ENCODE assay signal across 22 cellular contexts in genomic region chrX:84322083-84322827, GRCh38.
A peak's percentile ranks its signal among the peaks of the same experiment; 100 is the strongest.
DNase-seq lines count a peak whose midpoint lies in the region; ATAC-seq and FAIRE-seq lines count a peak whose summit lies in the region.
"Had no signal": no experiment of that assay in that cellular context is flagged by ENCODE, and none has a peak within 500 bp of the region (broad histone marks: within the 10 kb centered on the region; RNA-seq: fewer than 3 reads in every experiment).

No MANE protein-coding gene starts in this region.

- no peak for FAIRE-seq in frontal cortex (lab: Jason Lieb, UNC)

- peak; percentile 49 for ATAC-seq in GM18868 (IDR thresholded peaks at IDR 0.05; ENCODE audit: unreplicated experiment)
- peak; percentile 53 for ATAC-seq in HG02759 (IDR thresholded peaks at IDR 0.05; ENCODE audit: unreplicated experiment)
- peak; percentile 70 for ATAC-seq in HG03354 (IDR thresholded peaks at IDR 0.05; ENCODE audit: poor library complexity, severe bottlenecking, unreplicated experiment)
- ATAC-seq in HG03469 (IDR thresholded peaks at IDR 0.05; ENCODE audit: unreplicated experiment): no peak
- no peak for ATAC-seq in stimulated activated memory B cell treated with anti-CD40 and anti-IgM and Interleukin-4, amounts not matched to agents 10 μg/mL and 1 μg/mL and 100 μg/mL, for 72 hours
- ATAC-seq: Right ventricle myocardium inferior had no signal

- H3K36me3 Mint-ChIP-seq in stimulated activated memory B cell treated with anti-CD40 and anti-IgM and Interleukin-4, amounts not matched to agents 10 μg/mL and 1 μg/mL and 100 μg/mL, for 72 hours: no peaks in the 10 kb centered on the region
- H3K36me3 Mint-ChIP-seq: CD8-positive, alpha-beta memory T cell had no signal

- H3K27ac Mint-ChIP-seq in stimulated activated memory B cell treated with anti-CD40 and anti-IgM and Interleukin-4, amounts not matched to agents 10 μg/mL and 1 μg/mL and 100 μg/mL, for 72 hours: no peak overlapping the region
- H3K27ac Mint-ChIP-seq: CD8-positive, alpha-beta memory T cell; T-helper 1 cell treated with Interleukin-12 subunit alpha and Interleukin-12 subunit beta and Interleukin-4 antibody, amounts not matched to agents 30 μg/mL and 1 μg/mL, for 36 hours had no signal

- H3K4me1 Mint-ChIP-seq in stimulated activated memory B cell treated with anti-CD40 and anti-IgM and Interleukin-4, amounts not matched to agents 10 μg/mL and 1 μg/mL and 100 μg/mL, for 72 hours: no peaks in the 10 kb centered on the region
- H3K4me1 Mint-ChIP-seq: CD8-positive, alpha-beta memory T cell had no signal

- DNase-seq in kidney tubule cell (ENCODE audit: low spot score): peak; percentile 3
- DNase-seq in frontal cortex (ENCODE audit: low spot score in 2 of 2): no peak
- DNase-seq: AML-193; Calu3; CD8-positive, alpha-beta memory T cell; DMS53; GDM1; GOT3; HCEC 1CT; IMR-90; NCI-H1105; NCI-H146; NCI-H2029; NCI-H2227 treated with DMSO at 0.1 percent for 48 hours; NCI-H510A treated with DMSO at 0.1 percent for 48 hours had no signal

- no peak overlapping the region for H3K4me3 Mint-ChIP-seq in stimulated activated memory B cell treated with anti-CD40 and anti-IgM and Interleukin-4, amounts not matched to agents 10 μg/mL and 1 μg/mL and 100 μg/mL, for 72 hours
- H3K4me3 Mint-ChIP-seq: CD8-positive, alpha-beta memory T cell; T-helper 1 cell treated with Interleukin-12 subunit alpha and Interleukin-12 subunit beta and Interleukin-4 antibody, amounts not matched to agents 30 μg/mL and 1 μg/mL, for 36 hours had no signal

- no peaks in the 10 kb centered on the region for H3K27me3 Mint-ChIP-seq in stimulated activated memory B cell treated with anti-CD40 and anti-IgM and Interleukin-4, amounts not matched to agents 10 μg/mL and 1 μg/mL and 100 μg/mL, for 72 hours

- H3K9me3 Mint-ChIP-seq in stimulated activated memory B cell treated with anti-CD40 and anti-IgM and Interleukin-4, amounts not matched to agents 10 μg/mL and 1 μg/mL and 100 μg/mL, for 72 hours: no peaks in the 10 kb centered on the region
- H3K9me3 Mint-ChIP-seq: CD8-positive, alpha-beta memory T cell; T-helper 1 cell treated with Interleukin-12 subunit alpha and Interleukin-12 subunit beta and Interleukin-4 antibody, amounts not matched to agents 30 μg/mL and 1 μg/mL, for 36 hours had no signal

Comparison
In these comparisons a context has a peak if more than half of its experiments do, and no peak if none do; other contexts are left out.
1. ATAC-seq: peak in GM18868 (single experiment), HG02759 (single experiment) and HG03354 (single experiment); none in HG03469 (single experiment) and stimulated activated memory B cell treated with anti-CD40 and anti-IgM and Interleukin-4, amounts not matched to agents 10 μg/mL and 1 μg/mL and 100 μg/mL, for 72 hours (single experiment).